Comparison of ENCODE assay signal across 24 cellular contexts in genomic region chr2:83168377-83168776, GRCh38.
"Had no signal": no experiment of that assay in that cellular context is flagged by ENCODE, and none has a peak within 500 bp of the region (broad histone marks: within the 10 kb centered on the region; RNA-seq: fewer than 3 reads in every experiment).

No MANE protein-coding gene starts in this region.

- H3K4me3 ChIP-seq: coronary artery, dorsolateral prefrontal cortex, gastrocnemius medialis, heart right ventricle, mucosa of descending colon, pancreas, tibial artery, upper lobe of left lung, uterus had no signal

- H3K36me3 Mint-ChIP-seq: immature natural killer cell; stimulated activated effector memory CD8-positive, alpha-beta T cell treated with anti-CD3 and anti-CD28 coated beads, Interleukin-12 subunit alpha, Interleukin-12 subunit beta, amount 100 ng/mL, for 72 hours had no signal

- H3K27me3 ChIP-seq: dorsolateral prefrontal cortex, gastrocnemius medialis, heart right ventricle, pancreas, tibial artery, upper lobe of left lung, uterus had no signal

- H3K4me1 ChIP-seq: gastrocnemius medialis, heart right ventricle, pancreas, upper lobe of left lung, uterus had no signal

- DNase-seq: dorsolateral prefrontal cortex; effector CD8-positive, alpha-beta T cell; gastrocnemius medialis; heart right ventricle; immature natural killer cell; left colon; left ventricle myocardium superior; mammary epithelial cell; mucosa of descending colon; occipital lobe; pancreas; right cardiac atrium; stimulated activated CD4-positive, alpha-beta T cell treated with anti-CD3 and anti-CD28 coated beads, Interleukin-4, amount 100 ng/mL, for 1 hour; stimulated activated CD8-positive, alpha-beta memory T cell treated with anti-CD3 and anti-CD28 coated beads, Interleukin-4, amount 100 ng/mL, for 48 hours; tibial artery; upper lobe of left lung; uterus had no signal

- H3K4me1 Mint-ChIP-seq: immature natural killer cell; stimulated activated effector memory CD8-positive, alpha-beta T cell treated with anti-CD3 and anti-CD28 coated beads, Interleukin-12 subunit alpha, Interleukin-12 subunit beta, amount 100 ng/mL, for 72 hours had no signal

- H3K27ac ChIP-seq: coronary artery, dorsolateral prefrontal cortex, gastrocnemius medialis, heart right ventricle, pancreas, tibial artery, upper lobe of left lung, uterus had no signal

- H3K9me3 ChIP-seq: gastrocnemius medialis, heart right ventricle, mucosa of descending colon, pancreas, tibial artery, upper lobe of left lung, uterus had no signal

- H3K27ac Mint-ChIP-seq: immature natural killer cell; natural killer cell treated with Interleukin-12 subunit alpha and Interleukin-12 subunit beta and Interleukin-15 and Interleukin-18, amount 100 ng/mL, for 72 hours; progenitor cell of endocrine pancreas; stimulated activated effector memory CD8-positive, alpha-beta T cell treated with anti-CD3 and anti-CD28 coated beads, Interleukin-12 subunit alpha, Interleukin-12 subunit beta, amount 100 ng/mL, for 72 hours; stimulated activated naive CD8-positive, alpha-beta T cell treated with anti-CD3 and anti-CD28 coated beads, Interleukin-15, Interleukin-2, amounts not matched to agents 100 ng/mL and 50 ng/mL, for 24 hours had no signal

- H3K4me3 Mint-ChIP-seq: natural killer cell treated with Interleukin-12 subunit alpha and Interleukin-12 subunit beta and Interleukin-15 and Interleukin-18, amount 100 ng/mL, for 72 hours; stimulated activated effector memory CD8-positive, alpha-beta T cell treated with anti-CD3 and anti-CD28 coated beads, Interleukin-12 subunit alpha, Interleukin-12 subunit beta, amount 100 ng/mL, for 72 hours; stimulated activated naive CD8-positive, alpha-beta T cell treated with anti-CD3 and anti-CD28 coated beads, Interleukin-15, Interleukin-2, amounts not matched to agents 100 ng/mL and 50 ng/mL, for 24 hours had no signal

- ATAC-seq: esophagus mucosa; gastrocnemius medialis; heart right ventricle; left colon; left ventricle myocardium superior; mucosa of descending colon; natural killer cell treated with Interleukin-12 subunit alpha and Interleukin-12 subunit beta and Interleukin-15 and Interleukin-18, amount 100 ng/mL, for 72 hours; pancreas; right cardiac atrium; stimulated activated effector memory CD8-positive, alpha-beta T cell treated with anti-CD3 and anti-CD28 coated beads, Interleukin-12 subunit alpha, Interleukin-12 subunit beta, amount 100 ng/mL, for 72 hours had no signal

- FAIRE-seq: keratinocyte, pancreas had no signal

- H3K27me3 Mint-ChIP-seq: natural killer cell treated with Interleukin-12 subunit alpha and Interleukin-12 subunit beta and Interleukin-15 and Interleukin-18, amount 100 ng/mL, for 72 hours; progenitor cell of endocrine pancreas; stimulated activated naive CD8-positive, alpha-beta T cell treated with anti-CD3 and anti-CD28 coated beads, Interleukin-15, Interleukin-2, amounts not matched to agents 100 ng/mL and 50 ng/mL, for 24 hours had no signal

- H3K36me3 ChIP-seq: gastrocnemius medialis, heart right ventricle, pancreas, tibial artery, upper lobe of left lung, uterus had no signal
